In the genomic region with DNA sequence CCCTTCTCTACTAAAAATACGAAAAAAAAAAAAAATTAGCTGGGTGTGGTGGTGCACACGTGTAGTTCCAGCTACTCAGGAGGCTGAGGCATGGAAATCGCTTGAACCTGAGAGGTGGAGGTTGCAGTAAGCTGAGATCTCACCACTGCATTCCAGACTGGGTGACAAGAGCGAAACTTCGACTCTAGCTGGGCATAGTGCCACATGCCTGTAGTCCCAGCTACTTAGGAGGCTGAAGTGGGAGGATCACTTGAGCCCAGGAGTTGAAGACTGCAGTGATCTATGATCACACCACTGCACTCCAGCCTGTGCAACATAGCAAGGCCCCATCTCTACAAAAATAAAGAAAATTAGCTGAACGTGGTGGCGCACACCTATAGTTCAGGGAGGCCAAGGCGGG, we compare ENCODE assay signal across 17 cellular contexts. TPM values are rescaled to one million over a fixed set of nuclear protein-coding genes. Genes with fewer than 3 reads are reported as not detected.
A peak's percentile ranks its signal among the peaks of the same experiment; 100 is the strongest.
DNase-seq lines count a peak whose midpoint lies in the region; ATAC-seq and TF ChIP-seq lines count a peak whose summit lies in the region.
"Had no signal": no experiment of that assay in that cellular context is flagged by ENCODE, and none has a peak within 500 bp of the region (broad histone marks: within the 10 kb centered on the region; RNA-seq: fewer than 3 reads in every experiment).

No MANE protein-coding gene starts in this region.

- no peaks in the 10 kb centered on the region for H3K27me3 Mint-ChIP-seq in CD8-positive, alpha-beta T cell (ENCODE audit: low read depth)
- H3K27me3 Mint-ChIP-seq in endothelial cell (ENCODE audit: unreplicated experiment): peaks cover 4% of the 10 kb centered on the region
- H3K27me3 Mint-ChIP-seq in stimulated activated naive B cell treated with anti-CD40 and anti-IgM and Interleukin-4, amounts not matched to agents 10 μg/mL and 1 μg/mL and 100 μg/mL, for 72 hours: no peaks in the 10 kb centered on the region
- H3K27me3 Mint-ChIP-seq: activated CD4-positive, alpha-beta T cell treated with anti-CD3 and anti-CD28 coated beads, Interleukin-2, amount 10 ng/mL, durations not matched to agents 7 days and 5 days; activated naive CD8-positive, alpha-beta T cell treated with anti-CD3 and anti-CD28 coated beads, Interleukin-2, amount 10 ng/mL, durations not matched to agents 7 days and 5 days had no signal

- no peak for DNase-seq in CD8-positive, alpha-beta T cell
- DNase-seq in PC-3 (peak; percentile 13), endothelial cell (ENCODE audit: low spot score) (no peak), amygdala (lab: John Stamatoyannopoulos, UW) (no peak)
- DNase-seq in stimulated activated naive B cell treated with anti-CD40 and anti-IgM and Interleukin-4, amounts not matched to agents 10 μg/mL and 1 μg/mL and 100 μg/mL, for 72 hours: no peak
- DNase-seq: activated CD4-positive, alpha-beta T cell treated with anti-CD3 and anti-CD28 coated beads, Interleukin-2, amount 10 ng/mL, durations not matched to agents 7 days and 5 days; activated naive CD8-positive, alpha-beta T cell treated with anti-CD3 and anti-CD28 coated beads, Interleukin-2, amount 10 ng/mL, durations not matched to agents 7 days and 5 days; activated T-cell treated with anti-CD3 and anti-CD28 coated beads, Interleukin-2, amount 50 U/mL, for 1 hour; cerebellar nuclear complex; NCI-H2081 treated with DMSO at 0.1 percent for 48 hours; T1000 had no signal

- H3K36me3 ChIP-seq in CD8-positive, alpha-beta T cell (ENCODE audit: insufficient read depth, low read length): peaks cover 21% of the 10 kb centered on the region
- H3K36me3 ChIP-seq in PC-3 (ENCODE audit: low read depth, low read length): no peaks in the 10 kb centered on the region

- no peak for TF ChIP-seq CTCF in CD8-positive, alpha-beta T cell (IDR thresholded peaks at IDR 0.05)
- TF ChIP-seq CTCF in PC-3 (conservative IDR thresholded peaks at IDR 0.05; ENCODE audit: low read depth, low read length) (no peak), endothelial cell (IDR thresholded peaks at IDR 0.05; ENCODE audit: unreplicated experiment) (no peak)

- no peak for ATAC-seq in CD8-positive, alpha-beta T cell
- ATAC-seq in PC-3 (no peak), GM21423 (IDR thresholded peaks at IDR 0.05; ENCODE audit: unreplicated experiment) (no peak), GM18519 (IDR thresholded peaks at IDR 0.05; ENCODE audit: low FRiP score, unreplicated experiment) (no peak)
- no peak for ATAC-seq in stimulated activated naive B cell treated with anti-CD40 and anti-IgM and Interleukin-4, amounts not matched to agents 10 μg/mL and 1 μg/mL and 100 μg/mL, for 72 hours (replicated peaks)

- H3K36me3 Mint-ChIP-seq in CD8-positive, alpha-beta T cell: peaks cover 55% of the 10 kb centered on the region
- H3K36me3 Mint-ChIP-seq in endothelial cell (ENCODE audit: low read depth, unreplicated experiment): peaks cover 7% of the 10 kb centered on the region
- H3K36me3 Mint-ChIP-seq in stimulated activated naive B cell treated with anti-CD40 and anti-IgM and Interleukin-4, amounts not matched to agents 10 μg/mL and 1 μg/mL and 100 μg/mL, for 72 hours: peaks cover 40 to 61% of the 10 kb centered on the region in 2 donors

- no peaks in the 10 kb centered on the region for H3K9me3 ChIP-seq in CD8-positive, alpha-beta T cell (ENCODE audit: low read length)
- H3K9me3 ChIP-seq in PC-3 (ENCODE audit: low read length): no peaks in the 10 kb centered on the region
- H3K9me3 ChIP-seq: gastroesophageal sphincter, right atrium auricular region, SJSA1 had no signal

- no peaks in the 10 kb centered on the region for H4K20me1 ChIP-seq in PC-3 (ENCODE audit: low read length)

- H3K79me2 ChIP-seq in PC-3 (ENCODE audit: low read length): no peaks in the 10 kb centered on the region

- H3K27ac ChIP-seq in CD8-positive, alpha-beta T cell (ENCODE audit: low read depth, low read length): no peak overlapping the region
- no peak overlapping the region for H3K27ac ChIP-seq in PC-3 (ENCODE audit: low read length)
- H3K27ac ChIP-seq: epithelial cell of prostate, SJSA1 had no signal

- H2AFZ ChIP-seq in PC-3 (ENCODE audit: low read length): no peak overlapping the region

- H3K27me3 ChIP-seq in CD8-positive, alpha-beta T cell (ENCODE audit: insufficient read depth, low read length): no peaks in the 10 kb centered on the region
- H3K27me3 ChIP-seq in PC-3 (ENCODE audit: low read length): no peaks in the 10 kb centered on the region
- H3K27me3 ChIP-seq: gastroesophageal sphincter, right atrium auricular region, SJSA1 had no signal

- H3F3A ChIP-seq in PC-3 (ENCODE audit: low read length, unreplicated experiment): no peaks in the 10 kb centered on the region

- no peaks in the 10 kb centered on the region for H3K9me2 ChIP-seq in PC-3 (replicated peaks; ENCODE audit: low read length)

- POLR2A ChIA-PET in CD8-positive, alpha-beta T cell (lab: Charles Lee): interaction anchor here (0.7 to 1.6 kb wide), 3 partner anchors 13 to 28 kb away, joined by 3 to 6 read pairs (median 4); no protein-coding TSS in a partner anchor
- POLR2A ChIA-PET in PC-3 (lab: Charles Lee; ENCODE audit: unreplicated experiment): interaction anchor here (0.6 kb wide), 1 partner anchor 211 kb away, joined by 4 read pairs; no protein-coding TSS in a partner anchor

- intact Hi-C loops in CD8-positive, alpha-beta T cell (cut with DNase I, micrococcal nuclease): no loop called here
- intact Hi-C loops in PC-3 (cut with micrococcal nuclease): loop anchor here (10.0 kb wide), 1 partner anchor 390 kb away; a partner anchor contains a TSS

- peak overlapping the region; percentile 32 for H3K27ac Mint-ChIP-seq in CD8-positive, alpha-beta T cell
- peak overlapping the region; percentile 30 for H3K27ac Mint-ChIP-seq in endothelial cell (ENCODE audit: unreplicated experiment)
- H3K27ac Mint-ChIP-seq in stimulated activated naive B cell treated with anti-CD40 and anti-IgM and Interleukin-4, amounts not matched to agents 10 μg/mL and 1 μg/mL and 100 μg/mL, for 72 hours: peak overlapping the region; percentile 70
- H3K27ac Mint-ChIP-seq: activated CD4-positive, alpha-beta T cell treated with anti-CD3 and anti-CD28 coated beads, Interleukin-2, amount 10 ng/mL, durations not matched to agents 7 days and 5 days; activated naive CD8-positive, alpha-beta T cell treated with anti-CD3 and anti-CD28 coated beads, Interleukin-2, amount 10 ng/mL, durations not matched to agents 7 days and 5 days had no signal

- H3K4me3 ChIP-seq in CD8-positive, alpha-beta T cell (ENCODE audit: low read depth, low read length): no peak overlapping the region
- no peak overlapping the region for H3K4me3 ChIP-seq in PC-3 (ENCODE audit: low read length)
- H3K4me3 ChIP-seq: SJSA1 had no signal

- H3K4me1 ChIP-seq in CD8-positive, alpha-beta T cell (ENCODE audit: insufficient read depth, low read length): peaks cover 9% of the 10 kb centered on the region
- H3K4me1 ChIP-seq in PC-3 (ENCODE audit: insufficient read depth, low read length): no peaks in the 10 kb centered on the region

- H3K4me2 ChIP-seq in PC-3 (ENCODE audit: low read length): no peak overlapping the region

- H3K9me3 Mint-ChIP-seq in CD8-positive, alpha-beta T cell: no peaks in the 10 kb centered on the region
- H3K9me3 Mint-ChIP-seq in endothelial cell (ENCODE audit: unreplicated experiment): no peaks in the 10 kb centered on the region
- H3K9me3 Mint-ChIP-seq in stimulated activated naive B cell treated with anti-CD40 and anti-IgM and Interleukin-4, amounts not matched to agents 10 μg/mL and 1 μg/mL and 100 μg/mL, for 72 hours: no peaks in the 10 kb centered on the region
- H3K9me3 Mint-ChIP-seq: activated CD4-positive, alpha-beta T cell treated with anti-CD3 and anti-CD28 coated beads, Interleukin-2, amount 10 ng/mL, durations not matched to agents 7 days and 5 days; activated naive CD8-positive, alpha-beta T cell treated with anti-CD3 and anti-CD28 coated beads, Interleukin-2, amount 10 ng/mL, durations not matched to agents 7 days and 5 days had no signal

- CTCF ChIA-PET in CD8-positive, alpha-beta T cell (lab: Charles Lee): interaction anchor here (1.1 to 11.7 kb wide), 10 partner anchors 10 to 123 kb away, joined by 3 to 211 read pairs (median 4); no protein-coding TSS in a partner anchor
- CTCF ChIA-PET in PC-3 (lab: Charles Lee): interaction anchor here (0.5 to 1.1 kb wide), 10 partner anchors 17 to 940 kb away, joined by 3 to 14 read pairs (median 5); a partner anchor contains a TSS

- no TSS peak for BruUV-seq in PC-3 (replicated peaks; lab: Mats Ljungman, UMichigan)

- no peak overlapping the region for H3K4me3 Mint-ChIP-seq in CD8-positive, alpha-beta T cell
- H3K4me3 Mint-ChIP-seq in endothelial cell (ENCODE audit: unreplicated experiment): no peak overlapping the region
- H3K4me3 Mint-ChIP-seq in stimulated activated naive B cell treated with anti-CD40 and anti-IgM and Interleukin-4, amounts not matched to agents 10 μg/mL and 1 μg/mL and 100 μg/mL, for 72 hours: no peak overlapping the region
- H3K4me3 Mint-ChIP-seq: activated CD4-positive, alpha-beta T cell treated with anti-CD3 and anti-CD28 coated beads, Interleukin-2, amount 10 ng/mL, durations not matched to agents 7 days and 5 days; activated naive CD8-positive, alpha-beta T cell treated with anti-CD3 and anti-CD28 coated beads, Interleukin-2, amount 10 ng/mL, durations not matched to agents 7 days and 5 days had no signal

- peaks cover 11% of the 10 kb centered on the region for H3K4me1 Mint-ChIP-seq in CD8-positive, alpha-beta T cell (ENCODE audit: low read depth)
- H3K4me1 Mint-ChIP-seq in endothelial cell (ENCODE audit: unreplicated experiment): peaks cover 5% of the 10 kb centered on the region
- H3K4me1 Mint-ChIP-seq in stimulated activated naive B cell treated with anti-CD40 and anti-IgM and Interleukin-4, amounts not matched to agents 10 μg/mL and 1 μg/mL and 100 μg/mL, for 72 hours: peaks cover 13 to 34% of the 10 kb centered on the region in 2 donors

- no peak overlapping the region for H3K9ac ChIP-seq in PC-3 (ENCODE audit: low read length)

RNA-seq across cellular contexts. Expression of a gene that starts 1.2 kb away (rescaled TPM):
- under 1 TPM in 1 of 2 experiments, not detected in 1; 0.94 TPM for total RNA-seq in CD8-positive, alpha-beta T cell
- total RNA-seq in PC-3 (2014; rRNA removed): 0.11 and 2.5 TPM in 2 replicates
- total RNA-seq in endothelial cell (ENCODE audit: unreplicated experiment): 4.3 TPM
- total RNA-seq: right atrium auricular region had no signal

RNA-seq across cellular contexts. Expression of a gene that starts 13.7 kb away (rescaled TPM):
- total RNA-seq in CD8-positive, alpha-beta T cell: 10 to 100 TPM; 30.7 to 32.3 TPM
- total RNA-seq in PC-3 (2014; rRNA removed): 57.1 and 66.1 TPM in 2 replicates
- 94.3 TPM for total RNA-seq in endothelial cell (ENCODE audit: unreplicated experiment)

RNA-seq across cellular contexts. Expression of a gene that starts 18.4 kb away (rescaled TPM):
- total RNA-seq in CD8-positive, alpha-beta T cell: under 1 TPM; 0.33 to 0.38 TPM
- total RNA-seq in PC-3 (2014; rRNA removed): 1.2 and 1.9 TPM in 2 replicates
- total RNA-seq in endothelial cell (ENCODE audit: unreplicated experiment): 2.2 TPM

RNA-seq across cellular contexts. Expression of a gene that starts 29.0 kb away (rescaled TPM):
- 10 to 100 TPM; 29.4 to 33.5 TPM for total RNA-seq in CD8-positive, alpha-beta T cell
- total RNA-seq in PC-3 (2014; rRNA removed) (36.1 and 51.1 TPM in 2 replicates), endothelial cell (ENCODE audit: unreplicated experiment) (27.3 TPM)

RNA-seq across cellular contexts. Expression of a gene that starts 35.7 kb away (rescaled TPM):
- total RNA-seq in CD8-positive, alpha-beta T cell: 10 to 100 TPM; 69.3 to 73.3 TPM
- 35.1 and 36.0 TPM in 2 replicates for total RNA-seq in PC-3 (2014; rRNA removed)
- total RNA-seq in endothelial cell (ENCODE audit: unreplicated experiment): 30.5 TPM
